Comparison of ENCODE assay signal across 18 cellular contexts in genomic region chrX:114201622-114202021, GRCh38.
DNase-seq lines count a peak whose midpoint lies in the region; ATAC-seq and TF ChIP-seq lines count a peak whose summit lies in the region.
"Had no signal": no experiment of that assay in that cellular context is flagged by ENCODE, and none has a peak within 500 bp of the region (broad histone marks: within the 10 kb centered on the region; RNA-seq: fewer than 3 reads in every experiment).

No MANE protein-coding gene starts in this region.

- no peak overlapping the region for H2BK20ac ChIP-seq in H9 (ENCODE audit: low read depth, low read length, poor library complexity, severe bottlenecking)

- no peak overlapping the region for H3K18ac ChIP-seq in H9 (ENCODE audit: insufficient read length, low read depth, low read length)
- H3K18ac ChIP-seq in mesendoderm (ENCODE audit: low read length), result no peak overlapping the region

- no peak overlapping the region for H2AK5ac ChIP-seq in H9 (ENCODE audit: insufficient read length, low read length)
- no peak overlapping the region for H2AK5ac ChIP-seq in mesendoderm (ENCODE audit: low read length)

- H4K20me1 ChIP-seq in H9 (ENCODE audit: control insufficient read depth, insufficient read depth, insufficient read length), result no peaks in the 10 kb centered on the region
- H4K20me1 ChIP-seq in smooth muscle cell (ENCODE audit: low read depth), result no peaks in the 10 kb centered on the region
- H4K20me1 ChIP-seq: BLaER1 treated with 17β-estradiol and CSF1 and Interleukin-3, amounts not matched to agents 10 nM and 100 nM had no signal

- WGBS in H9 (ENCODE audit: extremely low coverage, insufficient read length, low lambda C conversion rate), result no CpG with 5 or more reads among the region's 4 CpGs
- WGBS in endodermal cell (ENCODE audit: insufficient coverage in 1 of 2, insufficient read length in 1 of 2), 2 experiments, result 90 to 100% methylated on average over 2 to 4 of the region's 4 CpGs
- no CpG with 5 or more reads among the region's 4 CpGs for WGBS in mesendoderm (ENCODE audit: extremely low coverage, insufficient coverage, low lambda C conversion rate)
- 87% methylated on average over 4 of the region's 4 CpGs for WGBS in smooth muscle cell (ENCODE audit: low lambda C conversion rate)

- H3K4me1 ChIP-seq in H9 (ENCODE audit: insufficient read depth, low read length) (no peaks in the 10 kb centered on the region; the same call in 1 of the 2 replicates), endodermal cell (ENCODE audit: control insufficient read depth, insufficient read depth, low read length) (no peaks in the 10 kb centered on the region), mesendoderm (ENCODE audit: control insufficient read depth, low read depth, low read length) (no peaks in the 10 kb centered on the region), smooth muscle cell (ENCODE audit: low read depth) (no peaks in the 10 kb centered on the region)
- H3K4me1 ChIP-seq: BLaER1 treated with 17β-estradiol and CSF1 and Interleukin-3, amounts not matched to agents 10 nM and 100 nM had no signal

- H3K14ac ChIP-seq in H9 (ENCODE audit: insufficient read depth, low read length), result no peak overlapping the region

- H3K9me3 ChIP-seq in H9 (ENCODE audit: control insufficient read depth, low read depth, low read length) (no peaks in the 10 kb centered on the region), endodermal cell (ENCODE audit: control insufficient read depth, low read length) (no peaks in the 10 kb centered on the region), smooth muscle cell (replicated peaks; ENCODE audit: low read depth) (no peaks in the 10 kb centered on the region)

- no peak overlapping the region for H4K8ac ChIP-seq in H9 (replicated peaks; ENCODE audit: insufficient read length, low read depth, low read length)
- H4K8ac ChIP-seq in mesendoderm (ENCODE audit: low read depth, low read length), result no peak overlapping the region

- no peaks in the 10 kb centered on the region for H3K23me2 ChIP-seq in H9 (ENCODE audit: insufficient read length, low read depth, low read length, poor library complexity, severe bottlenecking)

- no peaks in the 10 kb centered on the region for H3K27me3 ChIP-seq in H9 (ENCODE audit: insufficient read depth, low read length)
- no peaks in the 10 kb centered on the region for H3K27me3 ChIP-seq in endodermal cell (ENCODE audit: control insufficient read depth, insufficient read depth, low read length, poor library complexity, severe bottlenecking)
- no peaks in the 10 kb centered on the region for H3K27me3 ChIP-seq in mesendoderm (ENCODE audit: insufficient read depth, low read length, poor library complexity)
- H3K27me3 ChIP-seq in smooth muscle cell (ENCODE audit: low read depth), result no peaks in the 10 kb centered on the region

- peak; percentile 29; the same call in 2 of the 3 replicates for TF ChIP-seq CTCF in H9 (conservative IDR thresholded peaks at IDR 0.05)
- peak; percentile 16 for TF ChIP-seq CTCF in endodermal cell (conservative IDR thresholded peaks at IDR 0.05)
- TF ChIP-seq CTCF in smooth muscle cell (IDR thresholded peaks at IDR 0.05; ENCODE audit: borderline replicate concordance, insufficient read depth, poor library complexity, severe bottlenecking), result no peak

- H2AFZ ChIP-seq in H9 (ENCODE audit: low read length) (no peak overlapping the region), smooth muscle cell (ENCODE audit: low read depth) (no peak overlapping the region)

- intact Hi-C loops in posterior cingulate gyrus (cut with DNase I), result no loop called here

- no peak overlapping the region for H3K4me3 Mint-ChIP-seq in H9
- H3K4me3 Mint-ChIP-seq in endodermal cell, result no peak overlapping the region
- H3K4me3 Mint-ChIP-seq: B cell; CD8-positive, alpha-beta T cell; HFFc6 had no signal

- no peak overlapping the region for H3K27ac ChIP-seq in H9 (ENCODE audit: insufficient read length, low read depth, low read length)
- H3K27ac ChIP-seq in endodermal cell (ENCODE audit: low read depth, low read length), result no peak overlapping the region
- no peak overlapping the region for H3K27ac ChIP-seq in mesendoderm (ENCODE audit: low read depth, low read length)
- no peak overlapping the region for H3K27ac ChIP-seq in smooth muscle cell (ENCODE audit: low read depth)
- H3K27ac ChIP-seq: BLaER1 treated with 17β-estradiol and CSF1 and Interleukin-3, amounts not matched to agents 10 nM and 100 nM had no signal

- ATAC-seq in GM19397 (IDR thresholded peaks at IDR 0.05; ENCODE audit: unreplicated experiment), result no peak
- ATAC-seq: CD8-positive, alpha-beta T cell; HCT116; K562 had no signal

- no peak overlapping the region for H3K4me2 ChIP-seq in H9 (ENCODE audit: insufficient read depth, insufficient read length, low read length)
- H3K4me2 ChIP-seq in mesendoderm (ENCODE audit: low read length), result no peak overlapping the region
- H3K4me2 ChIP-seq in smooth muscle cell, result no peak overlapping the region
- H3K4me2 ChIP-seq: BLaER1 treated with 17β-estradiol and CSF1 and Interleukin-3, amounts not matched to agents 10 nM and 100 nM had no signal

- H3K27ac Mint-ChIP-seq in H9 (no peak overlapping the region), endodermal cell (no peak overlapping the region)
- H3K27ac Mint-ChIP-seq: B cell; CD8-positive, alpha-beta T cell; HFFc6 had no signal

- H3F3A ChIP-seq in smooth muscle cell (ENCODE audit: low read depth), result no peaks in the 10 kb centered on the region

- H3K79me2 ChIP-seq in H9 (ENCODE audit: insufficient read depth, low read length) (no peaks in the 10 kb centered on the region), mesendoderm (ENCODE audit: control insufficient read depth, insufficient read depth, low read length) (no peaks in the 10 kb centered on the region), smooth muscle cell (ENCODE audit: low read depth) (no peaks in the 10 kb centered on the region)

- H3K9me3 Mint-ChIP-seq in H9, result peaks cover 7 to 13% of the 10 kb centered on the region in 2 experiments
- peaks cover 6% of the 10 kb centered on the region for H3K9me3 Mint-ChIP-seq in endodermal cell
- H3K9me3 Mint-ChIP-seq: CD8-positive, alpha-beta T cell had no signal

- H3K56ac ChIP-seq in H9 (ENCODE audit: insufficient read length, low read depth, low read length), result no peak overlapping the region
- no peak overlapping the region for H3K56ac ChIP-seq in mesendoderm (ENCODE audit: low read length)

- peaks cover 0 to 7% of the 10 kb centered on the region in 2 experiments; a peak in 3 of 4 replicates for H3K4me1 Mint-ChIP-seq in H9
- H3K4me1 Mint-ChIP-seq in endodermal cell, result no peaks in the 10 kb centered on the region
- H3K4me1 Mint-ChIP-seq: B cell had no signal

- H3K27me3 Mint-ChIP-seq in H9 (ENCODE audit: low read depth) (no peaks in the 10 kb centered on the region; the same call in 1 of the 2 replicates), endodermal cell (ENCODE audit: insufficient read depth) (peaks cover 2% of the 10 kb centered on the region)
- H3K27me3 Mint-ChIP-seq: B cell had no signal

- H2BK5ac ChIP-seq in H9 (ENCODE audit: insufficient read length, low read length) (no peak overlapping the region), mesendoderm (ENCODE audit: low read length) (no peak overlapping the region)

- H2BK120ac ChIP-seq in H9 (ENCODE audit: low read depth, low read length, poor library complexity, severe bottlenecking), result no peak overlapping the region
- no peak overlapping the region for H2BK120ac ChIP-seq in mesendoderm (ENCODE audit: low read depth, low read length)

- H3K4me3 ChIP-seq in endodermal cell (ENCODE audit: low read length) (no peak overlapping the region), mesendoderm (ENCODE audit: low read length) (no peak overlapping the region), smooth muscle cell (no peak overlapping the region)
- H3K4me3 ChIP-seq: BLaER1 treated with 17β-estradiol and CSF1 and Interleukin-3, amounts not matched to agents 10 nM and 100 nM; K562 had no signal

- no peaks in the 10 kb centered on the region for H3K79me1 ChIP-seq in H9 (ENCODE audit: insufficient read depth, low read depth, low read length, poor library complexity, severe bottlenecking)
- H3K79me1 ChIP-seq in mesendoderm (ENCODE audit: low read length), result no peaks in the 10 kb centered on the region

- no peak overlapping the region for H2BK12ac ChIP-seq in H9 (ENCODE audit: insufficient read length, low read depth, low read length)

- no peak overlapping the region for H4K91ac ChIP-seq in H9 (ENCODE audit: insufficient read length, low read depth, low read length)

- H3T11ph ChIP-seq in H9 (ENCODE audit: low read length), result no peak overlapping the region

- no peak overlapping the region for H3K23ac ChIP-seq in H9 (ENCODE audit: insufficient read length, low read depth, low read length)
- no peak overlapping the region for H3K23ac ChIP-seq in mesendoderm (ENCODE audit: low read length)

- DNase-seq in Daoy (ENCODE audit: low read depth) (peak; percentile 3), H9 (no peak), endodermal cell (peak; percentile 48), mesendoderm (peak; percentile 35), posterior cingulate gyrus (no peak), smooth muscle cell (lab: John Stamatoyannopoulos, UW; ENCODE audit: unreplicated experiment) (no peak)
- DNase-seq: 8988T; Calu3; CD8-positive, alpha-beta T cell; DMS79 treated with DMSO at 0.1 percent for 48 hours; EL; HFFc6; IMR-90 had no signal

- H3K9ac ChIP-seq in H9 (ENCODE audit: extremely low read depth, insufficient read length, low read length) (no peak overlapping the region), endodermal cell (ENCODE audit: extremely low read depth, low read length, poor library complexity, severe bottlenecking) (no peak overlapping the region), mesendoderm (ENCODE audit: low read length) (no peak overlapping the region), smooth muscle cell (ENCODE audit: low read depth) (no peak overlapping the region)
- H3K9ac ChIP-seq: BLaER1 treated with 17β-estradiol and CSF1 and Interleukin-3, amounts not matched to agents 10 nM and 100 nM had no signal

- no peak overlapping the region for H3K4ac ChIP-seq in H9 (ENCODE audit: low read depth, low read length)
- no peak overlapping the region for H3K4ac ChIP-seq in mesendoderm (ENCODE audit: low read depth, low read length)

- no peak overlapping the region for H4K5ac ChIP-seq in H9 (ENCODE audit: insufficient read length, low read depth, low read length)
- no peak overlapping the region for H4K5ac ChIP-seq in mesendoderm (ENCODE audit: low read length)

- H2BK15ac ChIP-seq in H9 (ENCODE audit: low read depth, low read length) (no peak overlapping the region), mesendoderm (replicated peaks; ENCODE audit: low read depth) (no peak overlapping the region)

- no peaks in the 10 kb centered on the region for H3K36me3 ChIP-seq in endodermal cell (ENCODE audit: control insufficient read depth, insufficient read depth, low read length)
- no peaks in the 10 kb centered on the region for H3K36me3 ChIP-seq in mesendoderm (ENCODE audit: control insufficient read depth, insufficient read depth, low read length)
- no peaks in the 10 kb centered on the region for H3K36me3 ChIP-seq in smooth muscle cell (ENCODE audit: low read depth)
- H3K36me3 ChIP-seq: BLaER1 treated with 17β-estradiol and CSF1 and Interleukin-3, amounts not matched to agents 10 nM and 100 nM had no signal

- H3K36me3 Mint-ChIP-seq in H9 (ENCODE audit: insufficient read depth in 1 of 3, low read depth in 3 of 3) (peaks cover 6 to 11% (median 10%) of the 10 kb centered on the region in 3 experiments), endodermal cell (ENCODE audit: low read depth) (peaks cover 3% of the 10 kb centered on the region)
- H3K36me3 Mint-ChIP-seq: CD8-positive, alpha-beta T cell had no signal

Comparison
In these comparisons a context has a peak if more than half of its experiments do, and no peak if none do; other contexts are left out.
1. DNase-seq: peak in Daoy (single experiment), endodermal cell (single experiment) and mesendoderm (single experiment); none in H9 (single experiment), posterior cingulate gyrus (0 of 10) and smooth muscle cell (single experiment).